Comparison of ENCODE assay signal across 1 cellular context in genomic region chr11:9609841-9610240, GRCh38.
TF ChIP-seq lines count a peak whose summit lies in the region.

No MANE protein-coding gene starts in this region.

TF ChIP-seq in HCT116, 20 proteins besides CTCF, POLR2A, EP300 and RAD21 (continued from another document):
- no peak for TF ChIP-seq REST (IDR thresholded peaks at IDR 0.05; ENCODE audit: low read depth)
- TF ChIP-seq CEBPB (IDR thresholded peaks at IDR 0.05; ENCODE audit: low read depth) = no peak
- no peak for TF ChIP-seq CBX3 (IDR thresholded peaks at IDR 0.05; ENCODE audit: low read depth)
- TF ChIP-seq ZNF274 (IDR thresholded peaks at IDR 0.05; ENCODE audit: low read depth, low read length) = no peak
- no peak for TF ChIP-seq EZH2 (IDR thresholded peaks at IDR 0.05)
- no peak for TF ChIP-seq ATF3 (IDR thresholded peaks at IDR 0.05)
- TF ChIP-seq ELF1 (IDR thresholded peaks at IDR 0.05; ENCODE audit: borderline replicate concordance, low read depth) = no peak
- no peak for TF ChIP-seq EZH2phosphoT487 (IDR thresholded peaks at IDR 0.05; ENCODE audit: borderline replicate concordance)
- no peak for TF ChIP-seq TCF7L2 (IDR thresholded peaks at IDR 0.05; ENCODE audit: borderline replicate concordance, extremely low read depth, insufficient read depth, insufficient read length)
- TF ChIP-seq EGR1 (IDR thresholded peaks at IDR 0.05; ENCODE audit: low read depth) = no peak
- TF ChIP-seq FOSL1 (IDR thresholded peaks at IDR 0.05; ENCODE audit: low read depth) = no peak
- TF ChIP-seq YY1 (IDR thresholded peaks at IDR 0.05; ENCODE audit: extremely low read depth, insufficient replicate concordance, low read depth, low read length) = no peak
- TF ChIP-seq JUND (IDR thresholded peaks at IDR 0.05) = no peak
- no peak for TF ChIP-seq POLR2AphosphoS5 (IDR thresholded peaks at IDR 0.05; ENCODE audit: low read depth, low read length)
- TF ChIP-seq ZBTB33 (IDR thresholded peaks at IDR 0.05; ENCODE audit: extremely low read depth, insufficient replicate concordance, low read length) = no peak
- no peak for TF ChIP-seq SP1 (IDR thresholded peaks at IDR 0.05; ENCODE audit: low read depth)
- TF ChIP-seq SIN3A (IDR thresholded peaks at IDR 0.05; ENCODE audit: low read depth) = no peak
